Comparison of ENCODE assay signal across 28 cellular contexts in the genomic region with DNA sequence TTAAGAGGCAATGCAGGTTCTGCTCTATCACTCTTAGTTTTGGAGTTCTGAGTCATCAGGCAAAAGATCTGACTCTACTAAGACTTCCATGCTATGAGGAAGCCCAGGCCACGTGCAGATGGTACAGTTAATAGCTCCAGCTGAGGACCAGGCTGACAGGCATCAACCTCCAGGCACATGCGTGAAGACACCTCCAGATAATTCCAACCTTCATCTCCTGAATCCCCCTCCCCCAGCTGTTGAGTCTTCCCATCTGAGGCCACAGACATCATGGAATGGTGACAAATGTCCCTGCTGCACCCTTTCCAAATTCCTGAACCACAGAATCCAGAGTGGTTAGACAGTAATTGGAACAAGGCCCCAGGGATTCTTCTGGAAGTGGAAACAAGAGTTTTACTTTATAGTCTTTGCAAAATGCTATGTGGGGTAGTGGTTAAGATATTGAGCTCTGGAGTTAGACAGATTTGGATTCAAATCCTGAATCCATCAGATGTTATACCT.
"Had no signal": no experiment of that assay in that cellular context is flagged by ENCODE, and none has a peak within 500 bp of the region (broad histone marks: within the 10 kb centered on the region; RNA-seq: fewer than 3 reads in every experiment).

No MANE protein-coding gene starts in this region.

- ATAC-seq: activated CD4-positive, CD25-positive, alpha-beta regulatory T cell treated with anti-CD3 and anti-CD28 coated beads, Interleukin-2, amount 50 U/mL, for 24 hours; activated CD8-positive, alpha-beta T cell treated with anti-CD3 and anti-CD28 coated beads for 36 hours; activated T-cell treated with anti-CD3 and anti-CD28 coated beads, Interleukin-2, amount 50 U/mL, for 4 hours; activated T-helper 17 cell treated with anti-CD3 and anti-CD28 coated beads, Interleukin-2, amount 50 U/mL, for 72 hours; effector memory CD8-positive, alpha-beta T cell; T-helper 17 cell had no signal

- DNase-seq: activated B cell treated with CpG ODN at 0.5 μM for 24 hours; activated CD4-positive, alpha-beta T cell treated with anti-CD3 and anti-CD28 coated beads for 48 hours; activated CD4-positive, alpha-beta T cell treated with anti-CD3 and anti-CD28 coated beads, Interleukin-2, amount 50 U/mL, for 1 hour; activated CD4-positive, alpha-beta T cell treated with anti-CD3 and anti-CD28 coated beads, Interleukin-2, amount 50 U/mL, for 48 hours; activated CD8-positive, alpha-beta memory T cell treated with anti-CD3 and anti-CD28 coated beads for 24 hours; activated CD8-positive, alpha-beta T cell treated with anti-CD3 and anti-CD28 coated beads for 36 hours; activated effector memory CD4-positive, alpha-beta T cell treated with Interleukin-2 at 50 U/mL for 16 hours; activated gamma-delta T cell treated with Interleukin-2 at 50 U/mL for 16 hours; activated naive CD4-positive, alpha-beta T cell treated with anti-CD3 and anti-CD28 coated beads, Interleukin-2, amount 50 U/mL, for 16 hours; activated naive CD4-positive, alpha-beta T cell treated with Interleukin-2 at 50 U/mL for 16 hours; activated T-cell treated with anti-CD3 and anti-CD28 coated beads, Interleukin-2, amount 50 U/mL, for 4 hours; amniotic stem cell; anterior cingulate cortex; brain microvascular endothelial cell; caudate nucleus; cortex of kidney; dermis blood vessel endothelial cell; effector CD4-positive, alpha-beta T cell; effector memory CD8-positive, alpha-beta T cell; erythroblast; esophagus squamous epithelium; head of caudate nucleus; T-helper 1 cell; T-helper 17 cell; T1000; WERI-Rb-1 had no signal

- H3K27ac ChIP-seq: brain microvascular endothelial cell, esophagus squamous epithelium, WERI-Rb-1 had no signal
